ENCODE assay signal across 8 cellular contexts in the genomic region with DNA sequence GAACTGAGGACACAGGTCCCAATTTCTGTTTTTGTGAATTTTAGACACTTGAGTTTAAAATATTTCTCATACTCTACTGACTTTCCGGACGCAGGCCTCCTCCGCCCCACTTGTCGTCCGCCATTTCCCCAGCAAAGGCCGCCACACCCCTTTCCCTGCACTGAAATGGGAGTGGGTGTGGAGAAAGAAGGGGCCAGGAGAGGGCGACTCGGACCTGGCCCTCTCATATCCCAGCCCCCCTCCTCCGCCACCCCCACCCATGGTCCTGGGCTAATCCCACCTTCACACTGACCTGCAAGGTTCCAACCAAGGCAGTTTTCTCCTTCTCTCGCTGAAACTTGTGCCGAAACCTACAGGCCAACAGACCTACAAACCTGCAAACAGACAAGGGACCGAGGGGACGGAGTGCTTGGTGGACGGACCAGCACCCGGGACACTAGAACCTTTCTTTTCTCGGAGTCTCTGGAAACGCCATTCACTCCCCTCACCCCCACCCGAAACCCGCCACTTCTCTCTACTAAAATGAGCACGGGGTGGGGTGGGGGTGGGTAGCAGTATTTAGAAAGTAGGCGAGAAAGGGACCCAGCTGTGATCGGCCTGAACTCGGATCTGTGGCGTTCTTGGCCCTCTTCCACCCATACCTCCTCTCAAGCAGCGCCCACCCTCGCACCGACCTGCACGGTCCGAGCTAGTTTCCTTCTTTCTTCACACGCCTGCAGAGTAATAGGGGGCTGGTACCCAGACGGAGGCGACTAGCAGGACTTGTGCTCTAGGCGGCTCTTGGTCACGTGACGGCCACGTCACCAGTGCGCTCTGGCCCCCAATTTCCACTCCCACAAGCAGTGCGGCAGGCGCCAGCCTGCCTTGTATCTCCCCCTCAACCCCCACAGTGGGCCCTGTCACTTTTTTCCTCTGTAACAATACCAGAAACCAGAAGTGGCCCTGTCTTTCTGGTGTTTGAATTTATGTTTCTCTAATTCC. TPM values are rescaled to one million over a fixed set of nuclear protein-coding genes. Genes with fewer than 3 reads are reported as not detected.
DNase-seq lines count a peak whose midpoint lies in the region; ATAC-seq and TF ChIP-seq lines count a peak whose summit lies in the region.

Gene ARMCX6, minus strand, starts transcription at position 790 of the 981 bp plus-strand sequence. CDS start 1,380 bp downstream, outside the sequence.

- H3K27me3 ChIP-seq in Peyer's patch (no peaks in the 10 kb centered on the region), subcutaneous abdominal adipose tissue (ENCODE audit: control insufficient read depth in 5 of 5, insufficient read depth in 4 of 5, low read length in 5 of 5) (peaks cover 0 to 4% (median 0%) of the 10 kb centered on the region in 5 donors)

- no peaks in the 10 kb centered on the region for H3K9me3 Mint-ChIP-seq in activated T-helper 17 cell treated with anti-CD3 and anti-CD28 coated beads, Interleukin-2, amount 50 U/mL, for 72 hours
- H3K9me3 Mint-ChIP-seq in neural crest cell = no peaks in the 10 kb centered on the region

- H3K4me3 ChIP-seq in Peyer's patch = peak within 1 kb of the TSS; percentile 51 to 71 (median 60)
- H3K4me3 ChIP-seq in fibroblast of villous mesenchyme (ENCODE audit: low read depth, low read length) = peak within 1 kb of the TSS; percentile 74
- H3K4me3 ChIP-seq in subcutaneous abdominal adipose tissue (ENCODE audit: low read depth in 1 of 5, low read length in 5 of 5) = peak within 1 kb of the TSS; percentile 65 to 91 (median 76)

- peak within 1 kb of the TSS; percentile 8 to 62 (median 47) for H3K9ac ChIP-seq in subcutaneous abdominal adipose tissue (ENCODE audit: low read length in 5 of 5)

- H3K9me3 ChIP-seq in Peyer's patch = no peaks in the 10 kb centered on the region
- H3K9me3 ChIP-seq in subcutaneous abdominal adipose tissue (ENCODE audit: control insufficient read depth in 5 of 5, low read length in 5 of 5) = no peaks in the 10 kb centered on the region

- H3K27me3 Mint-ChIP-seq in activated T-helper 17 cell treated with anti-CD3 and anti-CD28 coated beads, Interleukin-2, amount 50 U/mL, for 72 hours = no peaks in the 10 kb centered on the region
- H3K27me3 Mint-ChIP-seq in neural crest cell (ENCODE audit: low read depth) = no peaks in the 10 kb centered on the region

- peak; percentile 91 for ATAC-seq in GM21515 (IDR thresholded peaks at IDR 0.05; ENCODE audit: unreplicated experiment)
- ATAC-seq in activated T-helper 17 cell treated with anti-CD3 and anti-CD28 coated beads, Interleukin-2, amount 50 U/mL, for 72 hours (replicated peaks) = peak; percentile 83

- DNase-seq in DMS53 (lab: John Stamatoyannopoulos, UW) (peak; percentile 79), HuH-7.5 (ENCODE audit: low spot score) (peak; percentile 54), Peyer's patch (peak; percentile 74 to 92 (median 81)), fibroblast of villous mesenchyme (ENCODE audit: low read depth) (peak; percentile 80), neural crest cell (ENCODE audit: low read depth, low spot score) (peak; percentile 44)

- H3K36me3 Mint-ChIP-seq in activated T-helper 17 cell treated with anti-CD3 and anti-CD28 coated beads, Interleukin-2, amount 50 U/mL, for 72 hours (ENCODE audit: low read depth) = peaks cover 22% of the 10 kb centered on the region
- no peaks in the 10 kb centered on the region for H3K36me3 Mint-ChIP-seq in neural crest cell (ENCODE audit: low read depth)

- H3K27ac ChIP-seq in Peyer's patch (peak within 1 kb of the TSS; percentile 67 to 76 (median 70)), subcutaneous abdominal adipose tissue (ENCODE audit: low read depth, low read length) (peak within 1 kb of the TSS; percentile 57)

- TF ChIP-seq CTCF in Peyer's patch (IDR thresholded peaks at IDR 0.05) = no peak
- peak; percentile 47 for TF ChIP-seq CTCF in fibroblast of villous mesenchyme (IDR thresholded peaks at IDR 0.05; ENCODE audit: insufficient read depth, low read depth, low read length)
- peak; percentile 33 for TF ChIP-seq CTCF in neural crest cell (conservative IDR thresholded peaks at IDR 0.05)

- peaks cover 10% of the 10 kb centered on the region for H3K4me1 Mint-ChIP-seq in activated T-helper 17 cell treated with anti-CD3 and anti-CD28 coated beads, Interleukin-2, amount 50 U/mL, for 72 hours
- H3K4me1 Mint-ChIP-seq in neural crest cell = peaks cover 23% of the 10 kb centered on the region

- peak within 1 kb of the TSS; percentile 83 for H3K27ac Mint-ChIP-seq in activated T-helper 17 cell treated with anti-CD3 and anti-CD28 coated beads, Interleukin-2, amount 50 U/mL, for 72 hours
- no peak within 1 kb of the TSS for H3K27ac Mint-ChIP-seq in neural crest cell (ENCODE audit: unreplicated experiment)

- H3K4me1 ChIP-seq in Peyer's patch = no peaks in the 10 kb centered on the region
- H3K4me1 ChIP-seq in subcutaneous abdominal adipose tissue (ENCODE audit: control insufficient read depth in 5 of 5, insufficient read depth in 5 of 5, low read length in 5 of 5) = peaks cover 0 to 12% (median 7%) of the 10 kb centered on the region in 5 donors

- no peak for TF ChIP-seq POLR2A in Peyer's patch (IDR thresholded peaks at IDR 0.05)

- H3K36me3 ChIP-seq in Peyer's patch = no peaks in the 10 kb centered on the region
- no peaks in the 10 kb centered on the region for H3K36me3 ChIP-seq in subcutaneous abdominal adipose tissue (ENCODE audit: control insufficient read depth in 5 of 5, insufficient read depth in 5 of 5, low read length in 5 of 5)

- H3K4me3 Mint-ChIP-seq in activated T-helper 17 cell treated with anti-CD3 and anti-CD28 coated beads, Interleukin-2, amount 50 U/mL, for 72 hours = peak within 1 kb of the TSS; percentile 85
- H3K4me3 Mint-ChIP-seq in neural crest cell = peak within 1 kb of the TSS; percentile 94

RNA-seq across cellular contexts. Expression of gene ARMCX6, which starts in this region (rescaled TPM):
- total RNA-seq in Peyer's patch = 10 to 100 TPM in 2 of 4 donors, 1 to 10 TPM in 2; 4.4 to 15.4 (median 9.6) TPM
- 10 to 100 TPM; 38.4 to 40.5 TPM for total RNA-seq in activated T-helper 17 cell treated with anti-CD3 and anti-CD28 coated beads, Interleukin-2, amount 50 U/mL, for 72 hours
- total RNA-seq in fibroblast of villous mesenchyme = 26.1 and 38.4 TPM in 2 replicates
- 65.6 and 67.8 TPM in 2 replicates for total RNA-seq in neural crest cell

Comparison
In these comparisons a context has a peak if more than half of its experiments do, and no peak if none do; other contexts are left out.
1. Peak in every context shown above with its lines: DNase-seq, ATAC-seq, H3K4me3 ChIP-seq and H3K27ac ChIP-seq.
2. CTCF ChIP-seq: peak in fibroblast of villous mesenchyme (single experiment) and neural crest cell (single experiment); none in Peyer's patch (0 of 6).